In the genomic region with DNA sequence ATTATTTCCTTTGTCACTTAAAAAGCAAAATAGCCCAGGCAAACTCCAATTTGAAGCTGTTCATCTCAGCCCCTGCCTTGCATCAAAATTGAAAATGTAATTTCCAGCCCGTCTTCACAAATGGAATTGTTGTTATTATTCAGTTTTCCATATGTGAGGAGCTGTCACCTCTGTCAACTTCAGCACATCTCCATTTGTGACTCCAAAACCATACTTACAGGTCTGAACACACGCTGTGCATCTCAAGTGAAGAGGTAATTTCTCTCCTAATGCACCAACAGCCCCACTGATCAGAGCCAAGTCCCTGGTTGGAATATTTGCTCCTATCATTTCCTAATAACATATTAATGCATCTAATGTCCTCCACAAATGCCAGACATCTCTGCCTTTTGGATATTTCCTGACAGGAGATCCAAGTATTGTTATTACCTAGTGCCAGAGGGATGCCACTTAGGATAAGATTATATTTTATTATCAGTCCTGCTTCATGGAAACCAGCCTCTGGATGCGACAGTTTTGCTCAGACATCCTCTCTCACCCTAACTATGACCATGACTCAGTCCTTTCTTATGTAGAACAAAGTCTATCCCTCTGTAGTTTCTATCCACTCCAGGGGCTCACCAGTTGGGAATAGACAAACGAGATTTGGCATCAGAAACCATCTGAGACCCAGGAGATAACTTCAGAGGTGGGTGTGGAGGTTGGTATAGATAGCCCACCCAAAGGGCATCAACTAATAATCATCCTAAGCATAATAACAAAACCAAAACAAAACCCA, we compare ENCODE assay signal across 3 cellular contexts.
TF ChIP-seq lines count a peak whose summit lies in the region.

No MANE protein-coding gene starts in this region.

TF ChIP-seq in SK-N-SH, 30 proteins besides CTCF, POLR2A, EP300 and RAD21:
- TF ChIP-seq RCOR1 (IDR thresholded peaks at IDR 0.05; ENCODE audit: low read length), result peak; percentile 24; the same call in 1 of the 2 replicates
- no peak for TF ChIP-seq SIN3A (IDR thresholded peaks at IDR 0.05; ENCODE audit: borderline replicate concordance, low read depth, low read length)

TF ChIP-seq in SK-N-SH treated with all-trans-retinoic acid at 6 μM for 48 hours, 23 proteins besides CTCF, POLR2A, EP300 and RAD21:
- TF ChIP-seq ISL1 (CRISPR knock-in tag; IDR thresholded peaks at IDR 0.05), result no peak
- no peak for TF ChIP-seq OSR1 (CRISPR knock-in tag; IDR thresholded peaks at IDR 0.05)
- no peak for TF ChIP-seq ZNF70 (CRISPR knock-in tag; IDR thresholded peaks at IDR 0.05)
- no peak for TF ChIP-seq SNAI2 (CRISPR knock-in tag; IDR thresholded peaks at IDR 0.05)
- TF ChIP-seq, protein P1, sequence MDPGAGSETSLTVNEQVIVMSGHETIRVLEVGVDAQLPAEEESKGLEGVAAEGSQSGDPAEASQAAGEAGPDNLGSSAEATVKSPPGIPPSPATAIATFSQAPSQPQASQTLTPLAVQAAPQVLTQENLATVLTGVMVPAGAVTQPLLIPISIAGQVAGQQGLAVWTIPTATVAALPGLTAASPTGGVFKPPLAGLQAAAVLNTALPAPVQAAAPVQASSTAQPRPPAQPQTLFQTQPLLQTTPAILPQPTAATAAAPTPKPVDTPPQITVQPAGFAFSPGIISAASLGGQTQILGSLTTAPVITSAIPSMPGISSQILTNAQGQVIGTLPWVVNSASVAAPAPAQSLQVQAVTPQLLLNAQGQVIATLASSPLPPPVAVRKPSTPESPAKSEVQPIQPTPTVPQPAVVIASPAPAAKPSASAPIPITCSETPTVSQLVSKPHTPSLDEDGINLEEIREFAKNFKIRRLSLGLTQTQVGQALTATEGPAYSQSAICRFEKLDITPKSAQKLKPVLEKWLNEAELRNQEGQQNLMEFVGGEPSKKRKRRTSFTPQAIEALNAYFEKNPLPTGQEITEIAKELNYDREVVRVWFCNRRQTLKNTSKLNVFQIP (CRISPR knock-in tag; IDR thresholded peaks at IDR 0.05; ENCODE audit: borderline replicate concordance, low read depth), result no peak
- TF ChIP-seq BACH2 (CRISPR knock-in tag; IDR thresholded peaks at IDR 0.05; ENCODE audit: borderline replicate concordance), result no peak
- no peak for TF ChIP-seq GLIS3 (CRISPR knock-in tag; IDR thresholded peaks at IDR 0.05)
- no peak for TF ChIP-seq ZFP30 (CRISPR knock-in tag; IDR thresholded peaks at IDR 0.05)
- no peak for TF ChIP-seq TCF4 (CRISPR knock-in tag; IDR thresholded peaks at IDR 0.05; ENCODE audit: borderline replicate concordance)
- no peak for TF ChIP-seq PPARA (CRISPR knock-in tag; IDR thresholded peaks at IDR 0.05; ENCODE audit: borderline replicate concordance)
- TF ChIP-seq, protein P2, sequence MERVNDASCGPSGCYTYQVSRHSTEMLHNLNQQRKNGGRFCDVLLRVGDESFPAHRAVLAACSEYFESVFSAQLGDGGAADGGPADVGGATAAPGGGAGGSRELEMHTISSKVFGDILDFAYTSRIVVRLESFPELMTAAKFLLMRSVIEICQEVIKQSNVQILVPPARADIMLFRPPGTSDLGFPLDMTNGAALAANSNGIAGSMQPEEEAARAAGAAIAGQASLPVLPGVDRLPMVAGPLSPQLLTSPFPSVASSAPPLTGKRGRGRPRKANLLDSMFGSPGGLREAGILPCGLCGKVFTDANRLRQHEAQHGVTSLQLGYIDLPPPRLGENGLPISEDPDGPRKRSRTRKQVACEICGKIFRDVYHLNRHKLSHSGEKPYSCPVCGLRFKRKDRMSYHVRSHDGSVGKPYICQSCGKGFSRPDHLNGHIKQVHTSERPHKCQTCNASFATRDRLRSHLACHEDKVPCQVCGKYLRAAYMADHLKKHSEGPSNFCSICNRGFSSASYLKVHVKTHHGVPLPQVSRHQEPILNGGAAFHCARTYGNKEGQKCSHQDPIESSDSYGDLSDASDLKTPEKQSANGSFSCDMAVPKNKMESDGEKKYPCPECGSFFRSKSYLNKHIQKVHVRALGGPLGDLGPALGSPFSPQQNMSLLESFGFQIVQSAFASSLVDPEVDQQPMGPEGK (CRISPR knock-in tag; IDR thresholded peaks at IDR 0.05; ENCODE audit: borderline replicate concordance), result no peak
- no peak for TF ChIP-seq ZC3H10 (CRISPR knock-in tag; IDR thresholded peaks at IDR 0.05)
- no peak for TF ChIP-seq CSDC2 (CRISPR knock-in tag; IDR thresholded peaks at IDR 0.05)
- no peak for TF ChIP-seq TOX (CRISPR knock-in tag; IDR thresholded peaks at IDR 0.05; ENCODE audit: borderline replicate concordance)
- TF ChIP-seq, protein P3, sequence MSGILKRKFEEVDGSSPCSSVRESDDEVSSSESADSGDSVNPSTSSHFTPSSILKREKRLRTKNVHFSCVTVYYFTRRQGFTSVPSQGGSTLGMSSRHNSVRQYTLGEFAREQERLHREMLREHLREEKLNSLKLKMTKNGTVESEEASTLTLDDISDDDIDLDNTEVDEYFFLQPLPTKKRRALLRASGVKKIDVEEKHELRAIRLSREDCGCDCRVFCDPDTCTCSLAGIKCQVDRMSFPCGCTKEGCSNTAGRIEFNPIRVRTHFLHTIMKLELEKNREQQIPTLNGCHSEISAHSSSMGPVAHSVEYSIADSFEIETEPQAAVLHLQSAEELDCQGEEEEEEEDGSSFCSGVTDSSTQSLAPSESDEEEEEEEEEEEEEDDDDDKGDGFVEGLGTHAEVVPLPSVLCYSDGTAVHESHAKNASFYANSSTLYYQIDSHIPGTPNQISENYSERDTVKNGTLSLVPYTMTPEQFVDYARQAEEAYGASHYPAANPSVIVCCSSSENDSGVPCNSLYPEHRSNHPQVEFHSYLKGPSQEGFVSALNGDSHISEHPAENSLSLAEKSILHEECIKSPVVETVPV (CRISPR knock-in tag; IDR thresholded peaks at IDR 0.05), result no peak
- TF ChIP-seq, protein P4, sequence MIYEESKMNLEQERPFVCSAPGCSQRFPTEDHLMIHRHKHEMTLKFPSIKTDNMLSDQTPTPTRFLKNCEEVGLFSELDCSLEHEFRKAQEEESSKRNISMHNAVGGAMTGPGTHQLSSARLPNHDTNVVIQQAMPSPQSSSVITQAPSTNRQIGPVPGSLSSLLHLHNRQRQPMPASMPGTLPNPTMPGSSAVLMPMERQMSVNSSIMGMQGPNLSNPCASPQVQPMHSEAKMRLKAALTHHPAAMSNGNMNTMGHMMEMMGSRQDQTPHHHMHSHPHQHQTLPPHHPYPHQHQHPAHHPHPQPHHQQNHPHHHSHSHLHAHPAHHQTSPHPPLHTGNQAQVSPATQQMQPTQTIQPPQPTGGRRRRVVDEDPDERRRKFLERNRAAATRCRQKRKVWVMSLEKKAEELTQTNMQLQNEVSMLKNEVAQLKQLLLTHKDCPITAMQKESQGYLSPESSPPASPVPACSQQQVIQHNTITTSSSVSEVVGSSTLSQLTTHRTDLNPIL (CRISPR knock-in tag; IDR thresholded peaks at IDR 0.05; ENCODE audit: low read depth), result no peak

TF ChIP-seq in neural cell, 6 proteins besides CTCF, POLR2A, EP300 and RAD21:
- TF ChIP-seq MXI1 (conservative IDR thresholded peaks at IDR 0.05; ENCODE audit: poor library complexity, severe bottlenecking) (no peak), TAF1 (IDR thresholded peaks at IDR 0.05; ENCODE audit: low read depth) (peak; percentile 34), POLR2AphosphoS5 (IDR thresholded peaks at IDR 0.05) (peak; percentile 96)
- TF ChIP-seq, protein P5, sequence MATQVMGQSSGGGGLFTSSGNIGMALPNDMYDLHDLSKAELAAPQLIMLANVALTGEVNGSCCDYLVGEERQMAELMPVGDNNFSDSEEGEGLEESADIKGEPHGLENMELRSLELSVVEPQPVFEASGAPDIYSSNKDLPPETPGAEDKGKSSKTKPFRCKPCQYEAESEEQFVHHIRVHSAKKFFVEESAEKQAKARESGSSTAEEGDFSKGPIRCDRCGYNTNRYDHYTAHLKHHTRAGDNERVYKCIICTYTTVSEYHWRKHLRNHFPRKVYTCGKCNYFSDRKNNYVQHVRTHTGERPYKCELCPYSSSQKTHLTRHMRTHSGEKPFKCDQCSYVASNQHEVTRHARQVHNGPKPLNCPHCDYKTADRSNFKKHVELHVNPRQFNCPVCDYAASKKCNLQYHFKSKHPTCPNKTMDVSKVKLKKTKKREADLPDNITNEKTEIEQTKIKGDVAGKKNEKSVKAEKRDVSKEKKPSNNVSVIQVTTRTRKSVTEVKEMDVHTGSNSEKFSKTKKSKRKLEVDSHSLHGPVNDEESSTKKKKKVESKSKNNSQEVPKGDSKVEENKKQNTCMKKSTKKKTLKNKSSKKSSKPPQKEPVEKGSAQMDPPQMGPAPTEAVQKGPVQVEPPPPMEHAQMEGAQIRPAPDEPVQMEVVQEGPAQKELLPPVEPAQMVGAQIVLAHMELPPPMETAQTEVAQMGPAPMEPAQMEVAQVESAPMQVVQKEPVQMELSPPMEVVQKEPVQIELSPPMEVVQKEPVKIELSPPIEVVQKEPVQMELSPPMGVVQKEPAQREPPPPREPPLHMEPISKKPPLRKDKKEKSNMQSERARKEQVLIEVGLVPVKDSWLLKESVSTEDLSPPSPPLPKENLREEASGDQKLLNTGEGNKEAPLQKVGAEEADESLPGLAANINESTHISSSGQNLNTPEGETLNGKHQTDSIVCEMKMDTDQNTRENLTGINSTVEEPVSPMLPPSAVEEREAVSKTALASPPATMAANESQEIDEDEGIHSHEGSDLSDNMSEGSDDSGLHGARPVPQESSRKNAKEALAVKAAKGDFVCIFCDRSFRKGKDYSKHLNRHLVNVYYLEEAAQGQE (IDR thresholded peaks at IDR 0.05; ENCODE audit: borderline replicate concordance), result peak; percentile 100
